Comparison of ENCODE assay signal across 8 cellular contexts in genomic region chr19:57192064-57192395, GRCh38. TPM values are rescaled to one million over a fixed set of nuclear protein-coding genes. Genes with fewer than 3 reads are reported as not detected.
DNase-seq lines count a peak whose midpoint lies in the region; ATAC-seq and TF ChIP-seq lines count a peak whose summit lies in the region.

No MANE protein-coding gene starts in this region.

- H3K27ac Mint-ChIP-seq in T-cell = peak overlapping the region; percentile 71 to 87

- H3K4me1 Mint-ChIP-seq in T-cell = peaks cover 34 to 39% (median 35%) of the 10 kb centered on the region in 3 donors

- peak overlapping the region; percentile 92 to 96 (median 94) for H3K4me3 ChIP-seq in gastrocnemius medialis

- no peak for TF ChIP-seq POLR2A in gastrocnemius medialis (IDR thresholded peaks at IDR 0.05)

- peak overlapping the region; percentile 84 to 96 (median 85) for H3K27ac ChIP-seq in gastrocnemius medialis

- H3K9me3 ChIP-seq in gastrocnemius medialis = no peaks in the 10 kb centered on the region

- H3K27me3 Mint-ChIP-seq in T-cell = peaks cover 5 to 8% of the 10 kb centered on the region in 2 donors

- H3K9me3 Mint-ChIP-seq in T-cell = peaks cover 24 to 30% (median 29%) of the 10 kb centered on the region in 3 donors

- H3K4me1 ChIP-seq in gastrocnemius medialis = peaks cover 19 to 25% of the 10 kb centered on the region in 2 donors

- peaks cover 67% of the 10 kb centered on the region for H3K36me3 Mint-ChIP-seq in T-cell

- no peak for TF ChIP-seq CTCF in gastrocnemius medialis (IDR thresholded peaks at IDR 0.05 in 4 of 5, conservative IDR thresholded peaks at IDR 0.05 in 1 of 5)

- in situ Hi-C loops in gastrocnemius medialis (cut with MboI; ENCODE audit: low sequenced_read_pairs in 4 of 4) = no loop called here

- DNase-seq in DMS79 treated with DMSO at 0.1 percent for 48 hours (lab: John Stamatoyannopoulos, UW) = peak; percentile 30
- no peak for DNase-seq in DMS79 (lab: John Stamatoyannopoulos, UW)
- DNase-seq in T-cell = no peak
- DNase-seq in germinal center (ENCODE audit: low spot score) = peak; percentile 10
- no peak for DNase-seq in gastrocnemius medialis
- DNase-seq in SIG-M5 treated with dmso at 0.1 percent for 504 hours (lab: John Stamatoyannopoulos, UW; ENCODE audit: unreplicated experiment) = no peak
- no peak for DNase-seq in DMS 273 treated with DMSO at 0.1 percent for 48 hours (lab: John Stamatoyannopoulos, UW)
- no peak for DNase-seq in DMS 273 (lab: John Stamatoyannopoulos, UW; ENCODE audit: unreplicated experiment)

- H3K27me3 ChIP-seq in gastrocnemius medialis = peaks cover 0 to 5% (median 0%) of the 10 kb centered on the region in 3 donors

- ATAC-seq in T-cell (replicated peaks in 1 of 4) (peak in 2 of 4 experiments; percentile 3 to 6), gastrocnemius medialis (peak in 1 of 2 donors; percentile 8)

- H3K4me3 Mint-ChIP-seq in T-cell = peak overlapping the region; percentile 88 to 93 (median 91)

- H3K36me3 ChIP-seq in gastrocnemius medialis = peaks cover 0 to 38% of the 10 kb centered on the region in 2 donors

- POLR2A ChIA-PET in T-cell (lab: Charles Lee) = no interaction called here

- intact Hi-C loops in gastrocnemius medialis (cut with DNase I; ENCODE audit: low total_unique reads) = loop anchor here (5.0 kb wide), 2 partner anchors 90 to 170 kb away; partner anchors contain the start of genes TRAPPC2B, ZNF460 and ZNF547

- CTCF ChIA-PET in T-cell (lab: Charles Lee) = no interaction called here

RNA-seq across cellular contexts. Expression of gene ZNF264, which starts 0.7 kb away (rescaled TPM):
- total RNA-seq in T-cell = 10 to 100 TPM; 39.2 to 72.9 (median 70.2) TPM
- 10 to 100 TPM; 11.3 to 21.8 (median 16.9) TPM for total RNA-seq in gastrocnemius medialis

RNA-seq across cellular contexts. Expression of gene DUXA, which starts 24.7 kb away (rescaled TPM):
- not detected for total RNA-seq in T-cell
- total RNA-seq in gastrocnemius medialis = not detected

RNA-seq across cellular contexts. Expression of gene AURKC, which starts 38.8 kb away (rescaled TPM):
- total RNA-seq in T-cell (1 to 10 TPM in 3 of 5 donors, under 1 TPM in 2; 0.39 to 1.2 (median 1.1) TPM), gastrocnemius medialis (1 to 10 TPM in 1 of 4 donors, under 1 TPM in 2, not detected in 1; 0.42 to 2.7 (median 0.76) TPM)

RNA-seq across cellular contexts. Expression of gene ZIM3, which starts 47.0 kb away (rescaled TPM):
- total RNA-seq in T-cell = not detected
- total RNA-seq in gastrocnemius medialis = not detected

RNA-seq across cellular contexts. Expression of gene ZNF805, which starts 48.4 kb away (rescaled TPM):
- total RNA-seq in T-cell (10 to 100 TPM; 18.6 to 30.6 (median 19.3) TPM), gastrocnemius medialis (10 to 100 TPM in 2 of 4 donors, 1 to 10 TPM in 2; 9.3 to 20.2 (median 14.8) TPM)

Comparison
In these comparisons a context has a peak if more than half of its experiments do, and no peak if none do; other contexts are left out.
1. DNase-seq: peak in DMS79 treated with DMSO at 0.1 percent for 48 hours (single experiment) and germinal center (single experiment); none in DMS79 (single experiment), T-cell (0 of 34), gastrocnemius medialis (0 of 2), SIG-M5 treated with dmso at 0.1 percent for 504 hours (single experiment), DMS 273 treated with DMSO at 0.1 percent for 48 hours (single experiment) and DMS 273 (single experiment).